Comparison of ENCODE assay signal across 8 cellular contexts in genomic region chr1:32142446-32143301, GRCh38. TPM values are rescaled to one million over a fixed set of nuclear protein-coding genes. Genes with fewer than 3 reads are reported as not detected.
A peak's percentile ranks its signal among the peaks of the same experiment; 100 is the strongest.
DNase-seq lines count a peak whose midpoint lies in the region; ATAC-seq, FAIRE-seq and TF ChIP-seq lines count a peak whose summit lies in the region.

No MANE protein-coding gene starts in this region.

- no peak for TF ChIP-seq CTCF in psoas muscle (IDR thresholded peaks at IDR 0.05)

- no peaks in the 10 kb centered on the region for H3K27me3 ChIP-seq in GM23248 (replicated peaks; ENCODE audit: insufficient read depth)
- no peaks in the 10 kb centered on the region for H3K27me3 ChIP-seq in psoas muscle (ENCODE audit: insufficient read depth in 3 of 3, low read length in 2 of 3)

- intact Hi-C loops in psoas muscle (cut with DNase I): no loop called here

- no peaks in the 10 kb centered on the region for H3K9me2 ChIP-seq in GM23248 (ENCODE audit: insufficient read depth)

- no peak overlapping the region for H2AFZ ChIP-seq in GM23248

- no peaks in the 10 kb centered on the region for H3K36me3 ChIP-seq in GM23248 (ENCODE audit: low read depth)
- H3K36me3 ChIP-seq in psoas muscle (ENCODE audit: insufficient read depth in 1 of 2, low read depth in 1 of 2): no peaks in the 10 kb centered on the region

- 8 to 9% methylated on average over 6 of the region's 6 CpGs for WGBS in GM23248 (ENCODE audit: low coverage in 1 of 2, low lambda C conversion rate in 2 of 2, missing lambda C conversion rate in 2 of 2), 2 experiments
- 34 to 50% (median 39%) methylated on average over 6 of the region's 6 CpGs for WGBS in psoas muscle, 3 donors

- H3K4me3 ChIP-seq in GM23248 (peak overlapping the region; percentile 19; the same call in 1 of the 2 replicates), psoas muscle (no peak overlapping the region)

- H3K27ac ChIP-seq in GM23248 (peak overlapping the region; percentile 88), psoas muscle (peak overlapping the region; percentile 62)

- peak; percentile 79 to 86 (median 86) for ATAC-seq in psoas muscle
- ATAC-seq in HG03521 (IDR thresholded peaks at IDR 0.05; ENCODE audit: unreplicated experiment): no peak

- in situ Hi-C loops in GM23248 (cut with MboI): no loop called here
- in situ Hi-C loops in ACHN (cut with HindIII; ENCODE audit: low pct_ligation_motif_present, low pct_unique_long_range_greater_than_20kb, low sequenced_read_pairs): no loop called here

- DNase-seq in GM23248 (peak; percentile 96), RCC 7860 (ENCODE audit: low spot score) (peak; percentile 52), foreskin melanocyte (peak; percentile 9), psoas muscle (peak; percentile 51 to 70), GM19239 (ENCODE audit: insufficient read length, low spot score) (no peak), OCI-M1 (lab: John Stamatoyannopoulos, UW) (no peak), ACHN (no peak)

- peaks cover 99% of the 10 kb centered on the region for H3K79me2 ChIP-seq in GM23248 (ENCODE audit: insufficient read depth)

- H3K9me3 ChIP-seq in GM23248 (ENCODE audit: low read depth) (no peaks in the 10 kb centered on the region), psoas muscle (no peaks in the 10 kb centered on the region)

- H3K9ac ChIP-seq in GM23248: peak overlapping the region; percentile 70

- H3F3A ChIP-seq in GM23248 (ENCODE audit: insufficient read depth): peaks cover 43% of the 10 kb centered on the region

- H3K4me1 ChIP-seq in GM23248 (ENCODE audit: insufficient read depth) (peaks cover 28% of the 10 kb centered on the region), psoas muscle (peaks cover 30% of the 10 kb centered on the region)

- no peak for FAIRE-seq in RCC 7860 (lab: Jason Lieb, UNC)
- FAIRE-seq in GM19239 (lab: Jason Lieb, UNC): no peak

- peak overlapping the region; percentile 51 for H3K4me2 ChIP-seq in GM23248 (ENCODE audit: unreplicated experiment)

- H4K20me1 ChIP-seq in GM23248 (ENCODE audit: insufficient read depth): peaks cover 8% of the 10 kb centered on the region

RNA-seq across cellular contexts. Expression of gene KPNA6, which starts 34.8 kb away (rescaled TPM):
- total RNA-seq in GM23248 (2014; rRNA removed; shearing (Covaris generic)): 52.9 and 56.0 TPM in 2 replicates
- polyA plus RNA-seq in GM23248 (2016; fragmentation: Nextera tagmentation; extraction: Ambion mirVana) (38.3 and 39.9 TPM in 2 replicates), psoas muscle (10 to 100 TPM; 13.4 to 51.1 (median 19.3) TPM)
- total RNA-seq in psoas muscle: 10 to 100 TPM; 67.4 to 98.3 (median 91.9) TPM

RNA-seq across cellular contexts. Expression of gene TXLNA, which starts 36.8 kb away (rescaled TPM):
- total RNA-seq in GM23248 (2014; rRNA removed; shearing (Covaris generic)): 92.1 and 99.9 TPM in 2 replicates
- 77.5 and 77.6 TPM in 2 replicates for polyA plus RNA-seq in GM23248 (2016; fragmentation: Nextera tagmentation; extraction: Ambion mirVana)
- total RNA-seq in psoas muscle: 10 to 100 TPM; 12.9 to 21.5 (median 19.7) TPM
- polyA plus RNA-seq in psoas muscle: 10 to 100 TPM in 2 of 3 donors, 1 to 10 TPM in 1; 8.0 to 15.7 (median 12.6) TPM

RNA-seq across cellular contexts. Expression of gene CCDC28B, which starts 57.7 kb away (rescaled TPM):
- 10.4 and 17.7 TPM in 2 replicates for total RNA-seq in GM23248 (2014; rRNA removed; shearing (Covaris generic))
- polyA plus RNA-seq in GM23248 (2016; fragmentation: Nextera tagmentation; extraction: Ambion mirVana): 19.7 TPM in 2 replicates
- total RNA-seq in psoas muscle: 10 to 100 TPM; 38.7 to 69.2 (median 51.3) TPM
- polyA plus RNA-seq in psoas muscle: 10 to 100 TPM; 22.2 to 63.6 (median 44.3) TPM

Comparison
In these comparisons a context has a peak if more than half of its experiments do, and no peak if none do; other contexts are left out.
1. DNase-seq: peak in GM23248 (single experiment), RCC 7860 (single experiment), foreskin melanocyte (single experiment) and psoas muscle (2 of 2); none in GM19239 (single experiment), OCI-M1 (single experiment) and ACHN (single experiment).